ENCODE assay signal across 1 cellular context in the genomic region with DNA sequence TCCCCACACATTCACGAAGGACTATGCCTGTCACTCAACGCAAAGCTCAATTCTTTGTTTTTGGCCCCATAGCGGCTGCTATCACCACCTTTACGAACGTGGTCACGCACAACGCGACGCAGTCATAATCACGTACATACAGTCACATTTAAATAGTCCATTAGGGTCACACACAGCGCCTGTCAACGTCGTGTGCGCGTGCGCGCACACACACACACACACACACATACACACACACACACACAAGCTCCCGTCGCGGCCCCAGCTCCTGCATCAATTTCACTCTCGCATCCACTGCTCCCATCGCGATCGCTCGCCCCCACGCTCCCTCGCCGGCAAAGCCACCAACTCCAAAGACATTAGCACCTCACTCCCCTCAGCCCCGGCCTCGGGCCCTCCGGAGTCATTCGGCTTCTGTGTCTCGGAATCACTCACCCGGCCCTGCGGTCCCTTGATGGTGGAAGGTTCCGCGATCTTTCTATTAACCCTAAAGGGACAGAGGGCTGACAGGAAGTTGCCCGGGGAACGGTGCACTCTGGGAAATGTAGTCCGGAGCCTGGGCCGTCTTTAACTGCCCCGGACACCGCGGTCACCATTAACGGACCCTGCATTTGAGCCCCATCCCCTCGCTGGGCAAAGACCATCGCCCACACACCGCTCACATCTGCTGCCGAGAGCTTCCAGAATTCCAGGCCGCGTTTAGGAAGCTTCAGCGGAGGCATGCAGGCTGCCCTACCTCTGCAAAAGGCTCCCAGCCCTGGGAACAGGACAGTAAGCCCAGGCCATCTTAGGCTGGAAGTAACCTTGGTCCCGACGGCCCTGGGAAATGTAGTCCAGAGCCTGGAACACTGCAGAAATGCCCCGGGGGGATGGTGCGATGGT.
A peak's percentile ranks its signal among the peaks of the same experiment; 100 is the strongest.
TF ChIP-seq lines count a peak whose summit lies in the region.

A gene (minus strand): TSS at position 486 of the 882 bp plus-strand sequence. CDS start 12,768 bp downstream, outside the sequence.

TF ChIP-seq in GM12878, 131 proteins besides CTCF, POLR2A, EP300 and RAD21 (continued from another document):
- TF ChIP-seq, protein P1, sequence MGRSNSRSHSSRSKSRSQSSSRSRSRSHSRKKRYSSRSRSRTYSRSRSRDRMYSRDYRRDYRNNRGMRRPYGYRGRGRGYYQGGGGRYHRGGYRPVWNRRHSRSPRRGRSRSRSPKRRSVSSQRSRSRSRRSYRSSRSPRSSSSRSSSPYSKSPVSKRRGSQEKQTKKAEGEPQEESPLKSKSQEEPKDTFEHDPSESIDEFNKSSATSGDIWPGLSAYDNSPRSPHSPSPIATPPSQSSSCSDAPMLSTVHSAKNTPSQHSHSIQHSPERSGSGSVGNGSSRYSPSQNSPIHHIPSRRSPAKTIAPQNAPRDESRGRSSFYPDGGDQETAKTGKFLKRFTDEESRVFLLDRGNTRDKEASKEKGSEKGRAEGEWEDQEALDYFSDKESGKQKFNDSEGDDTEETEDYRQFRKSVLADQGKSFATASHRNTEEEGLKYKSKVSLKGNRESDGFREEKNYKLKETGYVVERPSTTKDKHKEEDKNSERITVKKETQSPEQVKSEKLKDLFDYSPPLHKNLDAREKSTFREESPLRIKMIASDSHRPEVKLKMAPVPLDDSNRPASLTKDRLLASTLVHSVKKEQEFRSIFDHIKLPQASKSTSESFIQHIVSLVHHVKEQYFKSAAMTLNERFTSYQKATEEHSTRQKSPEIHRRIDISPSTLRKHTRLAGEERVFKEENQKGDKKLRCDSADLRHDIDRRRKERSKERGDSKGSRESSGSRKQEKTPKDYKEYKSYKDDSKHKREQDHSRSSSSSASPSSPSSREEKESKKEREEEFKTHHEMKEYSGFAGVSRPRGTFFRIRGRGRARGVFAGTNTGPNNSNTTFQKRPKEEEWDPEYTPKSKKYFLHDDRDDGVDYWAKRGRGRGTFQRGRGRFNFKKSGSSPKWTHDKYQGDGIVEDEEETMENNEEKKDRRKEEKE (IDR thresholded peaks at IDR 0.05) = no peak
- TF ChIP-seq NFYA (IDR thresholded peaks at IDR 0.05; ENCODE audit: borderline replicate concordance, low read depth, low read length) (no peak), ZNF274 (IDR thresholded peaks at IDR 0.05; ENCODE audit: insufficient read depth, insufficient read length) (no peak), TCF12 (IDR thresholded peaks at IDR 0.05; ENCODE audit: low read depth, low read length) (no peak), TAF1 (IDR thresholded peaks at IDR 0.05; ENCODE audit: borderline replicate concordance, low read depth, low read length) (no peak; the same call in 1 of the 2 replicates), HDGF (IDR thresholded peaks at IDR 0.05) (peak; percentile 51; the same call in 1 of the 2 replicates)
- TF ChIP-seq, protein P2, sequence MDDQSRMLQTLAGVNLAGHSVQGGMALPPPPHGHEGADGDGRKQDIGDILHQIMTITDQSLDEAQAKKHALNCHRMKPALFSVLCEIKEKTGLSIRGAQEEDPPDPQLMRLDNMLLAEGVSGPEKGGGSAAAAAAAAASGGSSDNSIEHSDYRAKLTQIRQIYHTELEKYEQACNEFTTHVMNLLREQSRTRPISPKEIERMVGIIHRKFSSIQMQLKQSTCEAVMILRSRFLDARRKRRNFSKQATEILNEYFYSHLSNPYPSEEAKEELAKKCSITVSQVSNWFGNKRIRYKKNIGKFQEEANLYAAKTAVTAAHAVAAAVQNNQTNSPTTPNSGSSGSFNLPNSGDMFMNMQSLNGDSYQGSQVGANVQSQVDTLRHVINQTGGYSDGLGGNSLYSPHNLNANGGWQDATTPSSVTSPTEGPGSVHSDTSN (IDR thresholded peaks at IDR 0.05; ENCODE audit: insufficient replicate concordance, low read depth, low read length) = peak; percentile 85
- TF ChIP-seq, protein P3, sequence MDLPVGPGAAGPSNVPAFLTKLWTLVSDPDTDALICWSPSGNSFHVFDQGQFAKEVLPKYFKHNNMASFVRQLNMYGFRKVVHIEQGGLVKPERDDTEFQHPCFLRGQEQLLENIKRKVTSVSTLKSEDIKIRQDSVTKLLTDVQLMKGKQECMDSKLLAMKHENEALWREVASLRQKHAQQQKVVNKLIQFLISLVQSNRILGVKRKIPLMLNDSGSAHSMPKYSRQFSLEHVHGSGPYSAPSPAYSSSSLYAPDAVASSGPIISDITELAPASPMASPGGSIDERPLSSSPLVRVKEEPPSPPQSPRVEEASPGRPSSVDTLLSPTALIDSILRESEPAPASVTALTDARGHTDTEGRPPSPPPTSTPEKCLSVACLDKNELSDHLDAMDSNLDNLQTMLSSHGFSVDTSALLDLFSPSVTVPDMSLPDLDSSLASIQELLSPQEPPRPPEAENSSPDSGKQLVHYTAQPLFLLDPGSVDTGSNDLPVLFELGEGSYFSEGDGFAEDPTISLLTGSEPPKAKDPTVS (IDR thresholded peaks at IDR 0.05; ENCODE audit: low read depth, low read length) = no peak
- TF ChIP-seq, protein P4, sequence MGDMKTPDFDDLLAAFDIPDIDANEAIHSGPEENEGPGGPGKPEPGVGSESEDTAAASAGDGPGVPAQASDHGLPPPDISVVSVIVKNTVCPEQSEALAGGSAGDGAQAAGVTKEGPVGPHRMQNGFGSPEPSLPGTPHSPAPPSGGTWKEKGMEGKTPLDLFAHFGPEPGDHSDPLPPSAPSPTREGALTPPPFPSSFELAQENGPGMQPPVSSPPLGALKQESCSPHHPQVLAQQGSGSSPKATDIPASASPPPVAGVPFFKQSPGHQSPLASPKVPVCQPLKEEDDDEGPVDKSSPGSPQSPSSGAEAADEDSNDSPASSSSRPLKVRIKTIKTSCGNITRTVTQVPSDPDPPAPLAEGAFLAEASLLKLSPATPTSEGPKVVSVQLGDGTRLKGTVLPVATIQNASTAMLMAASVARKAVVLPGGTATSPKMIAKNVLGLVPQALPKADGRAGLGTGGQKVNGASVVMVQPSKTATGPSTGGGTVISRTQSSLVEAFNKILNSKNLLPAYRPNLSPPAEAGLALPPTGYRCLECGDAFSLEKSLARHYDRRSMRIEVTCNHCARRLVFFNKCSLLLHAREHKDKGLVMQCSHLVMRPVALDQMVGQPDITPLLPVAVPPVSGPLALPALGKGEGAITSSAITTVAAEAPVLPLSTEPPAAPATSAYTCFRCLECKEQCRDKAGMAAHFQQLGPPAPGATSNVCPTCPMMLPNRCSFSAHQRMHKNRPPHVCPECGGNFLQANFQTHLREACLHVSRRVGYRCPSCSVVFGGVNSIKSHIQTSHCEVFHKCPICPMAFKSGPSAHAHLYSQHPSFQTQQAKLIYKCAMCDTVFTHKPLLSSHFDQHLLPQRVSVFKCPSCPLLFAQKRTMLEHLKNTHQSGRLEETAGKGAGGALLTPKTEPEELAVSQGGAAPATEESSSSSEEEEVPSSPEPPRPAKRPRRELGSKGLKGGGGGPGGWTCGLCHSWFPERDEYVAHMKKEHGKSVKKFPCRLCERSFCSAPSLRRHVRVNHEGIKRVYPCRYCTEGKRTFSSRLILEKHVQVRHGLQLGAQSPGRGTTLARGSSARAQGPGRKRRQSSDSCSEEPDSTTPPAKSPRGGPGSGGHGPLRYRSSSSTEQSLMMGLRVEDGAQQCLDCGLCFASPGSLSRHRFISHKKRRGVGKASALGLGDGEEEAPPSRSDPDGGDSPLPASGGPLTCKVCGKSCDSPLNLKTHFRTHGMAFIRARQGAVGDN (IDR thresholded peaks at IDR 0.05) = peak; percentile 50; the same call in 1 of the 2 replicates
